9 cellular contexts compared by ENCODE assay signal in the genomic region with DNA sequence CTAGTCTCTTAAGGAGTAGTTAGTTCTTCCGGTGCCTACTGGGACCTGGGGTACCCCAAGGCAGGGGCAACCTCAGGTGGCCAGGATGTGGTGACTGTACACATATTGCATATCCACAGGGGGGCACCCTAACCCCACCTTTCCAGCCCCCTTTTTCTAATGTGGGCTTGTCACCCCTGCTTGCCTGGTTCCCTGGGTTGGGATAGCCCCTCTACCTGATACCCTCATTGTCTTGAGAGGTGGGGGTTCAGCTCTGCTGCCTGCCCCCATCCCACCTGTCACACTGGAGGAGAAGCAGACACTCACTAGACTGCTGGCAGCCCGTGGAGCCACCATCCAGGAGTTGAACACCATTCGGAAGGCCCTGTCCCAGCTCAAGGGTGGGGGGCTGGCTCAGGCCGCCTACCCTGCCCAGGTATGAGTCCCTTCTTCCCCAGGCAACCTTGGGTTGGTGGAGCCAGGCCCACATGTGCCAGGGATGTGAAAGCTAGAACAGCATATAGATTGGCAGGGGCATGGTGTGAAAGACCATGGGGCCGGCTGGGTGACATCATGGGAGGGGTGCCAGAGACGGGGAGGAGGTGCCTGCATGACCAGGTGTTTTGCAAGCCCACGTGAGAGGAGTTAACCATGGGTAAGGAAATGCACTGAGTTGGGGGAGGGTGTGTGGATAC. TPM values are rescaled to one million over a fixed set of nuclear protein-coding genes. Genes with fewer than 3 reads are reported as not detected.
DNase-seq lines count a peak whose midpoint lies in the region; ATAC-seq, FAIRE-seq and TF ChIP-seq lines count a peak whose summit lies in the region.
"Had no signal": no experiment of that assay in that cellular context is flagged by ENCODE, and none has a peak within 500 bp of the region (broad histone marks: within the 10 kb centered on the region; RNA-seq: fewer than 3 reads in every experiment).

No MANE protein-coding gene starts in this region.

- no peak for TF ChIP-seq EP300 in A549 (IDR thresholded peaks at IDR 0.05)

- H3K36me3 ChIP-seq in WERI-Rb-1: no peaks in the 10 kb centered on the region; the same call in 1 of the 2 replicates
- peaks cover 0 to 24% of the 10 kb centered on the region in 2 experiments for H3K36me3 ChIP-seq in endothelial cell of umbilical vein (ENCODE audit: control insufficient read depth in 2 of 2, extremely low read depth in 1 of 2, insufficient read depth in 2 of 2, low read length in 2 of 2)

- intact Hi-C loops in endothelial cell of umbilical vein (cut with micrococcal nuclease): loop anchor here (1.0 kb wide), 3 partner anchors 22 to 94 kb away; no protein-coding TSS in a partner anchor
- intact Hi-C loops in lower leg skin (cut with DNase I; ENCODE audit: low total_unique reads): no loop called here

- no peak overlapping the region for H3K4me2 ChIP-seq in A549
- no peak overlapping the region for H3K4me2 ChIP-seq in endothelial cell of umbilical vein (ENCODE audit: insufficient read depth, low read length)

- TF ChIP-seq RAD21 in A549 (conservative IDR thresholded peaks at IDR 0.05 in 1 of 2, IDR thresholded peaks at IDR 0.05 in 1 of 2): peak; percentile 79 to 82

- H2AFZ ChIP-seq in endothelial cell of umbilical vein (ENCODE audit: low read depth, low read length): no peak overlapping the region

- no peaks in the 10 kb centered on the region for H4K20me1 ChIP-seq in endothelial cell of umbilical vein (replicated peaks; ENCODE audit: control insufficient read depth, extremely low read depth, insufficient read depth, low read length)

- H3K4me3 ChIP-seq in A549 (no peak overlapping the region), GM12875 (ENCODE audit: low read depth, low read length) (no peak overlapping the region), WERI-Rb-1 (ENCODE audit: low read depth, low read length) (no peak overlapping the region), endothelial cell of umbilical vein (replicated peaks in 1 of 3; ENCODE audit: insufficient read depth in 1 of 3, low read depth in 1 of 3, low read length in 3 of 3) (no peak overlapping the region), lower leg skin (ENCODE audit: low read depth, poor library complexity, severe bottlenecking) (no peak overlapping the region)

- no peak overlapping the region for H3K27ac ChIP-seq in A549
- no peak overlapping the region for H3K27ac ChIP-seq in WERI-Rb-1
- no peak overlapping the region for H3K27ac ChIP-seq in endothelial cell of umbilical vein (ENCODE audit: insufficient read depth, low read depth, low read length)
- no peak overlapping the region for H3K27ac ChIP-seq in caudate nucleus (ENCODE audit: low read depth, low read length)

- CTCF ChIA-PET in A549 (lab: Yijun Ruan, JAX): interaction anchor here (0.7 to 17.0 kb wide), 27 partner anchors 9 to 157 kb away, joined by 3 to 311 read pairs (median 5); partner anchors contain the start of genes DNAH1, TLR9 and WDR82
- CTCF ChIA-PET in endothelial cell of umbilical vein (lab: Charles Lee): interaction anchor here (0.9 to 8.2 kb wide), 5 partner anchors 20 to 94 kb away, joined by 3 to 107 read pairs (median 4); no protein-coding TSS in a partner anchor

- 63% methylated on average over 4 of the region's 7 CpGs for WGBS in A549 (ENCODE audit: missing lambda C conversion rate)
- WGBS in lower leg skin, 2 donors: 82 to 83% methylated on average over 4 to 5 of the region's 7 CpGs

- DNase-seq in A549 (ENCODE audit: low read depth in 1 of 2, low spot score in 1 of 2): no peak
- DNase-seq in WERI-Rb-1: peak; percentile 51
- DNase-seq in endothelial cell of umbilical vein (ENCODE audit: low read depth, low spot score): no peak
- peak; percentile 39 for DNase-seq in stimulated activated CD4-positive, alpha-beta T cell treated with anti-CD3 and anti-CD28 coated beads, Interleukin-4, amount 100 ng/mL, for 1 hour
- no peak for DNase-seq in lower leg skin (ENCODE audit: low spot score in 2 of 2)
- no peak for DNase-seq in cerebellum (ENCODE audit: low spot score)
- DNase-seq in caudate nucleus (lab: John Stamatoyannopoulos, UW): no peak

- POLR2A ChIA-PET in A549 (lab: Yijun Ruan, JAX): no interaction called here
- POLR2A ChIA-PET in endothelial cell of umbilical vein (lab: Charles Lee): no interaction called here

- H3K4me1 ChIP-seq in A549: peaks cover 20% of the 10 kb centered on the region
- H3K4me1 ChIP-seq in endothelial cell of umbilical vein (ENCODE audit: control insufficient read depth, extremely low read depth, insufficient read depth, low read length): peaks cover 10% of the 10 kb centered on the region

- no peak for FAIRE-seq in A549 (lab: Jason Lieb, UNC)
- peak; percentile 75 for FAIRE-seq in endothelial cell of umbilical vein (lab: Jason Lieb, UNC)

- no peaks in the 10 kb centered on the region for H3K27me3 ChIP-seq in WERI-Rb-1 (ENCODE audit: insufficient read depth, low read depth, severe bottlenecking)
- H3K27me3 ChIP-seq in endothelial cell of umbilical vein (ENCODE audit: control insufficient read depth in 2 of 2, insufficient read depth in 2 of 2, low read length in 2 of 2): no peaks in the 10 kb centered on the region

- ATAC-seq in A549: peak in 1 of 2 experiments; percentile 39; a peak in 3 of 6 replicates
- ATAC-seq: activated naive CD4-positive, alpha-beta T cell treated with anti-CD3 and anti-CD28 coated beads, Interleukin-2, amount 50 U/mL, for 72 hours had no signal

- no peak for TF ChIP-seq POLR2A in A549 (IDR thresholded peaks at IDR 0.05; ENCODE audit: low read length)
- TF ChIP-seq POLR2A in endothelial cell of umbilical vein (IDR thresholded peaks at IDR 0.05; ENCODE audit: low read depth, low read length): no peak
- TF ChIP-seq POLR2A in lower leg skin (IDR thresholded peaks at IDR 0.05): no peak

- no peak overlapping the region for H3K9ac ChIP-seq in endothelial cell of umbilical vein (replicated peaks; ENCODE audit: extremely low read depth, insufficient read depth, low read length)

- peaks cover 5% of the 10 kb centered on the region for H3K79me2 ChIP-seq in endothelial cell of umbilical vein (ENCODE audit: control insufficient read depth, insufficient read depth, low read length)

- BruUV-seq in endothelial cell of umbilical vein (replicated peaks; lab: Mats Ljungman, UMichigan): no TSS peak

- H3K9me3 ChIP-seq in A549 (no peaks in the 10 kb centered on the region), WERI-Rb-1 (ENCODE audit: severe bottlenecking) (no peaks in the 10 kb centered on the region), endothelial cell of umbilical vein (replicated peaks; ENCODE audit: control insufficient read depth, insufficient read depth, low read length) (no peaks in the 10 kb centered on the region)

- dilution Hi-C loops in endothelial cell of umbilical vein (cut with MboI; ENCODE audit: extremely low pct_ligation_motif_present, low sequenced_read_pairs): no loop called here

- no peaks in the 10 kb centered on the region for H3K9me1 ChIP-seq in endothelial cell of umbilical vein (replicated peaks; ENCODE audit: control insufficient read depth, extremely low read depth, insufficient read depth, low read length)

- TF ChIP-seq CTCF in A549 (IDR thresholded peaks at IDR 0.05): peak; percentile 63
- TF ChIP-seq CTCF in GM12875 (IDR thresholded peaks at IDR 0.05; ENCODE audit: borderline replicate concordance, insufficient read depth, low read depth, low read length): peak; percentile 50
- peak; percentile 49 for TF ChIP-seq CTCF in WERI-Rb-1 (IDR thresholded peaks at IDR 0.05; ENCODE audit: low read depth, low read length)
- TF ChIP-seq CTCF in endothelial cell of umbilical vein (IDR thresholded peaks at IDR 0.05; ENCODE audit: extremely low read depth in 1 of 2, insufficient read depth in 1 of 2, low read depth in 1 of 2, low read length in 2 of 2): peak; percentile 47 to 63
- TF ChIP-seq CTCF in lower leg skin (IDR thresholded peaks at IDR 0.05): no peak

RNA-seq across cellular contexts. Expression of gene GLYCTK, which starts 4.0 kb away (rescaled TPM):
- polyA plus RNA-seq in A549 (2011; rRNA removed): 4.4 and 5.7 TPM in 2 replicates
- polyA plus RNA-seq in A549 (2012; cell fraction: cytosol; rRNA removed): 13.5 and 15.6 TPM in 2 replicates
- 38.4 and 44.2 TPM in 2 replicates for polyA plus RNA-seq in A549 (2012; cell fraction: nucleus; rRNA removed)
- polyA plus RNA-seq in A549 (2017; fragmentation: RNase III; extraction: RNeasy Plus Mini Kit Qiagen cat#74134 plus additional on column Dnase treatment): 4.6 to 5.1 TPM (median 4.9 TPM) in 3 replicates
- 7.2 and 8.5 TPM in 2 replicates for polyA minus RNA-seq in A549 (2011; rRNA and poly(A)+ RNA removed)
- 20.9 and 24.1 TPM in 2 replicates for total RNA-seq in endothelial cell of umbilical vein
- 35.4 and 43.6 TPM in 2 replicates for polyA plus RNA-seq in endothelial cell of umbilical vein
- polyA plus RNA-seq in endothelial cell of umbilical vein (2011; cell fraction: cytosol; rRNA removed): 17.4 and 25.7 TPM in 2 replicates
- polyA plus RNA-seq in endothelial cell of umbilical vein (2011; cell fraction: nucleus; rRNA removed): 77.4 and 78.4 TPM in 2 replicates
- 8.9 and 10.4 TPM in 2 replicates for polyA plus RNA-seq in endothelial cell of umbilical vein (2012)
- 24.2 and 29.7 TPM in 2 replicates for polyA minus RNA-seq in endothelial cell of umbilical vein
- polyA minus RNA-seq in endothelial cell of umbilical vein (2011; cell fraction: cytosol; rRNA and poly(A)+ RNA removed): 5.3 TPM
- 29.3 and 39.2 TPM in 2 replicates for polyA minus RNA-seq in endothelial cell of umbilical vein (2011; cell fraction: nucleus; rRNA and poly(A)+ RNA removed)
- total RNA-seq in lower leg skin: 1 to 10 TPM; 1.6 to 5.7 (median 3.5) TPM
- total RNA-seq in cerebellum: 4.0 TPM

RNA-seq across cellular contexts. Expression of gene WDR82, which starts 13.2 kb away (rescaled TPM):
- polyA plus RNA-seq in A549 (2011; rRNA removed) (52.7 and 58.5 TPM in 2 replicates), A549 (2017; fragmentation: RNase III; extraction: RNeasy Plus Mini Kit Qiagen cat#74134 plus additional on column Dnase treatment) (50.6 to 53.8 TPM (median 52.4 TPM) in 3 replicates), endothelial cell of umbilical vein (30.7 and 39.9 TPM in 2 replicates)
- polyA plus RNA-seq in A549 (2012; cell fraction: cytosol; rRNA removed): 22.9 and 30.7 TPM in 2 replicates
- polyA plus RNA-seq in A549 (2012; cell fraction: nucleus; rRNA removed): 9.2 and 12.6 TPM in 2 replicates
- 42.8 and 42.9 TPM in 2 replicates for polyA minus RNA-seq in A549 (2011; rRNA and poly(A)+ RNA removed)
- total RNA-seq in endothelial cell of umbilical vein (71.3 and 71.8 TPM in 2 replicates), lower leg skin (10 to 100 TPM; 49.5 to 60.3 (median 56.3) TPM), cerebellum (117 TPM)
- polyA plus RNA-seq in endothelial cell of umbilical vein (2011; cell fraction: cytosol; rRNA removed): 47.1 and 47.5 TPM in 2 replicates
- polyA plus RNA-seq in endothelial cell of umbilical vein (2011; cell fraction: nucleus; rRNA removed): 23.6 and 27.9 TPM in 2 replicates
- 53.4 and 68.6 TPM in 2 replicates for polyA plus RNA-seq in endothelial cell of umbilical vein (2012)
- polyA minus RNA-seq in endothelial cell of umbilical vein: 90.5 and 93.4 TPM in 2 replicates
- polyA minus RNA-seq in endothelial cell of umbilical vein (2011; cell fraction: cytosol; rRNA and poly(A)+ RNA removed): 39.2 TPM
- 27.0 and 37.1 TPM in 2 replicates for polyA minus RNA-seq in endothelial cell of umbilical vein (2011; cell fraction: nucleus; rRNA and poly(A)+ RNA removed)

RNA-seq across cellular contexts. Expression of gene DNAH1, which starts 24.5 kb away (rescaled TPM):
- polyA plus RNA-seq in A549 (2011; rRNA removed) (1.6 and 2.9 TPM in 2 replicates), A549 (2017; fragmentation: RNase III; extraction: RNeasy Plus Mini Kit Qiagen cat#74134 plus additional on column Dnase treatment) (0.63 to 0.88 TPM (median 0.65 TPM) in 3 replicates), endothelial cell of umbilical vein (6.0 and 7.4 TPM in 2 replicates)
- polyA plus RNA-seq in A549 (2012; cell fraction: cytosol; rRNA removed): 1.6 TPM in 2 replicates
- polyA plus RNA-seq in A549 (2012; cell fraction: nucleus; rRNA removed): 10.3 and 11.6 TPM in 2 replicates
- polyA minus RNA-seq in A549 (2011; rRNA and poly(A)+ RNA removed): 4.9 and 5.7 TPM in 2 replicates
- total RNA-seq in endothelial cell of umbilical vein (5.0 and 5.8 TPM in 2 replicates), lower leg skin (1 to 10 TPM; 2.0 to 5.9 (median 5.0) TPM), cerebellum (5.0 TPM)
- 1.8 and 2.6 TPM in 2 replicates for polyA plus RNA-seq in endothelial cell of umbilical vein (2011; cell fraction: cytosol; rRNA removed)
- 41.4 and 45.8 TPM in 2 replicates for polyA plus RNA-seq in endothelial cell of umbilical vein (2011; cell fraction: nucleus; rRNA removed)
- 2.9 and 3.0 TPM in 2 replicates for polyA plus RNA-seq in endothelial cell of umbilical vein (2012)
- polyA minus RNA-seq in endothelial cell of umbilical vein: 15.4 and 16.2 TPM in 2 replicates
- 3.5 TPM for polyA minus RNA-seq in endothelial cell of umbilical vein (2011; cell fraction: cytosol; rRNA and poly(A)+ RNA removed)
- 22.6 and 24.0 TPM in 2 replicates for polyA minus RNA-seq in endothelial cell of umbilical vein (2011; cell fraction: nucleus; rRNA and poly(A)+ RNA removed)

RNA-seq across cellular contexts. Expression of gene PPM1M, which starts 46.1 kb away (rescaled TPM):
- polyA plus RNA-seq in A549 (2011; rRNA removed) (6.3 and 8.8 TPM in 2 replicates), A549 (2017; fragmentation: RNase III; extraction: RNeasy Plus Mini Kit Qiagen cat#74134 plus additional on column Dnase treatment) (5.8 to 8.0 TPM (median 5.9 TPM) in 3 replicates), endothelial cell of umbilical vein (17.5 and 19.4 TPM in 2 replicates)
- polyA plus RNA-seq in A549 (2012; cell fraction: cytosol; rRNA removed): 6.3 and 6.6 TPM in 2 replicates
- 12.4 and 13.8 TPM in 2 replicates for polyA plus RNA-seq in A549 (2012; cell fraction: nucleus; rRNA removed)
- polyA minus RNA-seq in A549 (2011; rRNA and poly(A)+ RNA removed): 6.3 and 7.6 TPM in 2 replicates
- total RNA-seq in endothelial cell of umbilical vein (13.0 and 13.7 TPM in 2 replicates), lower leg skin (10 to 100 TPM; 10.4 to 28.6 (median 14.0) TPM), cerebellum (3.1 TPM)
- 17.0 and 18.8 TPM in 2 replicates for polyA plus RNA-seq in endothelial cell of umbilical vein (2011; cell fraction: cytosol; rRNA removed)
- 41.2 and 45.2 TPM in 2 replicates for polyA plus RNA-seq in endothelial cell of umbilical vein (2011; cell fraction: nucleus; rRNA removed)
- polyA plus RNA-seq in endothelial cell of umbilical vein (2012): 12.7 and 17.3 TPM in 2 replicates
- 19.9 and 21.2 TPM in 2 replicates for polyA minus RNA-seq in endothelial cell of umbilical vein
- 4.9 TPM for polyA minus RNA-seq in endothelial cell of umbilical vein (2011; cell fraction: cytosol; rRNA and poly(A)+ RNA removed)
- polyA minus RNA-seq in endothelial cell of umbilical vein (2011; cell fraction: nucleus; rRNA and poly(A)+ RNA removed): 5.7 and 6.5 TPM in 2 replicates

RNA-seq across cellular contexts. Expression of gene TWF2, which starts 52.7 kb away (rescaled TPM):
- polyA plus RNA-seq in A549 (2011; rRNA removed) (36.8 and 46.3 TPM in 2 replicates), A549 (2017; fragmentation: RNase III; extraction: RNeasy Plus Mini Kit Qiagen cat#74134 plus additional on column Dnase treatment) (50.5 to 55.4 TPM (median 53.6 TPM) in 3 replicates), endothelial cell of umbilical vein (134 and 156 TPM in 2 replicates)
- 102 and 123 TPM in 2 replicates for polyA plus RNA-seq in A549 (2012; cell fraction: cytosol; rRNA removed)
- 130 and 152 TPM in 2 replicates for polyA plus RNA-seq in A549 (2012; cell fraction: nucleus; rRNA removed)
- polyA minus RNA-seq in A549 (2011; rRNA and poly(A)+ RNA removed): 32.6 and 42.2 TPM in 2 replicates
- total RNA-seq in endothelial cell of umbilical vein (82.6 and 82.9 TPM in 2 replicates), lower leg skin (10 to 100 TPM; 39.3 to 60.2 (median 52.0) TPM), cerebellum (15.1 TPM)
- 139 and 157 TPM in 2 replicates for polyA plus RNA-seq in endothelial cell of umbilical vein (2011; cell fraction: cytosol; rRNA removed)
- polyA plus RNA-seq in endothelial cell of umbilical vein (2011; cell fraction: nucleus; rRNA removed): 60.1 and 64.9 TPM in 2 replicates
- 67.6 and 80.8 TPM in 2 replicates for polyA plus RNA-seq in endothelial cell of umbilical vein (2012)
- 58.5 and 59.4 TPM in 2 replicates for polyA minus RNA-seq in endothelial cell of umbilical vein
- 37.1 TPM for polyA minus RNA-seq in endothelial cell of umbilical vein (2011; cell fraction: cytosol; rRNA and poly(A)+ RNA removed)
- 11.3 and 17.6 TPM in 2 replicates for polyA minus RNA-seq in endothelial cell of umbilical vein (2011; cell fraction: nucleus; rRNA and poly(A)+ RNA removed)

Comparison
In these comparisons a context has a peak if more than half of its experiments do, and no peak if none do; other contexts are left out.
1. DNase-seq: peak in WERI-Rb-1 (single experiment) and stimulated activated CD4-positive, alpha-beta T cell treated with anti-CD3 and anti-CD28 coated beads, Interleukin-4, amount 100 ng/mL, for 1 hour (single experiment); none in A549 (0 of 2), endothelial cell of umbilical vein (single experiment), lower leg skin (0 of 2), cerebellum (single experiment) and caudate nucleus (0 of 61).
2. CTCF ChIP-seq: peak in A549 (single experiment), GM12875 (single experiment), WERI-Rb-1 (single experiment) and endothelial cell of umbilical vein (2 of 2); none in lower leg skin (0 of 3).